Comparison of ENCODE assay signal across 13 cellular contexts in the genomic region with DNA sequence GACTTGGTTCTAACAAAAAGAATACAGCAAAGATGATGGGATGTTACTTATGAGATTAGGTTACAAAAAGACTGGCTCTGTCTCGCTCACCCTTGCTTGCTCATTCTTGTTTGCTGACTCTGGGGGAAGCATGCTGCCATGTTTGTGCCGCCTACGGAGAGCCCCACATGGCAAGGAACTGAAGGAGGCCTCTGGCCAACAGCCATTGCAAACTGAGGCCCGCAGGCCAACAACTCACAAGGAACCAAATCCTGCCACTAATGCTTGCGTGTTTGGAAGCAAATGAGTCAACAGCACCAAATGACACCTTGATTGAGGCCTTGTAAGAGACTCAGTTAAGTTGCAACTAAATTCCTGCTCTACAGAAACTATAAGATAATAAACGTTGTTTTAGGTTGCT.
DNase-seq lines count a peak whose midpoint lies in the region; ATAC-seq and TF ChIP-seq lines count a peak whose summit lies in the region.
"Had no signal": no experiment of that assay in that cellular context is flagged by ENCODE, and none has a peak within 500 bp of the region (broad histone marks: within the 10 kb centered on the region; RNA-seq: fewer than 3 reads in every experiment).

No MANE protein-coding gene starts in this region.

- DNase-seq in M059J (ENCODE audit: low read depth) (peak; percentile 22), hypothalamus (lab: John Stamatoyannopoulos, UW) (no peak)
- no peak for DNase-seq in stimulated activated CD4-positive, alpha-beta T cell treated with anti-CD3 and anti-CD28 coated beads, Interleukin-15, amount 100 ng/mL, for 24 hours
- DNase-seq: BE2C; CD4-positive, alpha-beta memory T cell; DMS79; EL had no signal

- ATAC-seq in esophagus mucosa = peak; percentile 87
- no peak for ATAC-seq in GM19035 (IDR thresholded peaks at IDR 0.05; ENCODE audit: unreplicated experiment)
- ATAC-seq: A549, HCT116 had no signal

- TF ChIP-seq CTCF in VCaP (conservative IDR thresholded peaks at IDR 0.05) = no peak

- peak overlapping the region; percentile 90 for H3K27ac ChIP-seq in VCaP
- H3K27ac ChIP-seq: A549, C4-2B had no signal
